In the genomic region with DNA sequence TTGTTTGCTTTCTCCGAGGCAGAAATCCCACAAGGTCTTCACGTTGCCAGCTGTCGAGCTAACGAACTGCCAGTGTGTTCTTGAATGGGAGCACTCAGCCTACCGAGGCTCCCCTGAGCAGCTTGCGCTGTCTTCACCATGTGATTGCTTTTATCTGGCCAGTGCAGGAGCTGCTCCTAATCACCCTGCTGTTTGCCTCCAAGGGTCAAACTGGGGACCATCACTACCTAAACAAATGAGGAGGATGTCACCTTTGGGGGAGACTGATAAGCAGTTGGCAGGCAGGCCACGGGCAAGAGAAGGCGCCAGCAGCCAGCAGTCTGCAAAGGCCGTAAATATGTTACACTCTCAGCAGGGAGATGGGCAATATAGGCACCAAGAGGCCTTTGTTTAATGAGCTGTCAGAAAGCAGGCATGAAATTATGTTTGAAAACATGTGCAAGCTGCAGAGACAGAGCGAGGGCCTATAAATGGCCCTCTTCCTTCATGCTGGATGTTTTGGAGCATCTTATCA, we compare ENCODE assay signal across 10 cellular contexts.
DNase-seq lines count a peak whose midpoint lies in the region; ATAC-seq and TF ChIP-seq lines count a peak whose summit lies in the region.
"Had no signal": no experiment of that assay in that cellular context is flagged by ENCODE, and none has a peak within 500 bp of the region (broad histone marks: within the 10 kb centered on the region; RNA-seq: fewer than 3 reads in every experiment).

No MANE protein-coding gene starts in this region.

- TF ChIP-seq POLR2A in uterus (IDR thresholded peaks at IDR 0.05): no peak

- DNase-seq in Right ventricle myocardium inferior (ENCODE audit: missing footprints): no peak
- no peak for DNase-seq in cardiac septum (ENCODE audit: low spot score)
- peak; percentile 11 for DNase-seq in NCI-H748 treated with DMSO at 0.1 percent for 48 hours (lab: John Stamatoyannopoulos, UW)
- peak; percentile 29 for DNase-seq in left ventricle myocardium superior
- peak; percentile 60 to 75 for DNase-seq in uterus
- DNase-seq in activated naive CD4-positive, alpha-beta T cell treated with anti-CD3 and anti-CD28 coated beads, Interleukin-2, amount 50 U/mL, for 72 hours (ENCODE audit: low spot score in 2 of 2): no peak
- DNase-seq in GM03348 (ENCODE audit: low spot score): no peak

- no peak overlapping the region for H3K27ac Mint-ChIP-seq in activated naive CD4-positive, alpha-beta T cell treated with anti-CD3 and anti-CD28 coated beads, Interleukin-2, amount 50 U/mL, for 72 hours

- no peaks in the 10 kb centered on the region for H3K9me3 Mint-ChIP-seq in activated naive CD4-positive, alpha-beta T cell treated with anti-CD3 and anti-CD28 coated beads, Interleukin-2, amount 50 U/mL, for 72 hours

- no peaks in the 10 kb centered on the region for H3K27me3 ChIP-seq in uterus
- H3K27me3 ChIP-seq: ascending aorta had no signal

- H3K4me1 ChIP-seq in uterus: peaks cover 0 to 3% of the 10 kb centered on the region in 2 donors

- H3K36me3 ChIP-seq in uterus: no peaks in the 10 kb centered on the region
- H3K36me3 ChIP-seq: ascending aorta had no signal

- no peak for TF ChIP-seq CTCF in uterus (IDR thresholded peaks at IDR 0.05)

- peak; percentile 72 for ATAC-seq in Right ventricle myocardium inferior
- ATAC-seq in left ventricle myocardium superior: peak; percentile 81
- no peak for ATAC-seq in activated naive CD4-positive, alpha-beta T cell treated with anti-CD3 and anti-CD28 coated beads, Interleukin-2, amount 50 U/mL, for 72 hours
- ATAC-seq in GM21367 (IDR thresholded peaks at IDR 0.05; ENCODE audit: unreplicated experiment): no peak

- peak overlapping the region; percentile 65 to 71 for H3K27ac ChIP-seq in uterus
- H3K27ac ChIP-seq: ascending aorta, HL-60 had no signal

- no peak overlapping the region for H3K4me3 ChIP-seq in uterus
- H3K4me3 ChIP-seq: ascending aorta had no signal

- H3K9me3 ChIP-seq in uterus: no peaks in the 10 kb centered on the region
- H3K9me3 ChIP-seq: ascending aorta had no signal

- H3K36me3 Mint-ChIP-seq in activated naive CD4-positive, alpha-beta T cell treated with anti-CD3 and anti-CD28 coated beads, Interleukin-2, amount 50 U/mL, for 72 hours: peaks cover 0 to 4% of the 10 kb centered on the region in 2 donors

- intact Hi-C loops in Right ventricle myocardium inferior (cut with DNase I): no loop called here
- intact Hi-C loops in cardiac septum (cut with DNase I): loop anchor here (5.0 kb wide), 1 partner anchor 357 kb away; no protein-coding TSS in a partner anchor
- intact Hi-C loops in left ventricle myocardium superior (cut with micrococcal nuclease): no loop called here
- intact Hi-C loops in uterus (cut with DNase I; ENCODE audit: low total_unique reads): no loop called here

Comparison
In these comparisons a context has a peak if more than half of its experiments do, and no peak if none do; other contexts are left out.
1. DNase-seq: peak in NCI-H748 treated with DMSO at 0.1 percent for 48 hours (single experiment), left ventricle myocardium superior (single experiment) and uterus (2 of 2); none in Right ventricle myocardium inferior (single experiment), cardiac septum (single experiment), activated naive CD4-positive, alpha-beta T cell treated with anti-CD3 and anti-CD28 coated beads, Interleukin-2, amount 50 U/mL, for 72 hours (0 of 2) and GM03348 (single experiment).
2. ATAC-seq: peak in Right ventricle myocardium inferior (single experiment) and left ventricle myocardium superior (single experiment); none in activated naive CD4-positive, alpha-beta T cell treated with anti-CD3 and anti-CD28 coated beads, Interleukin-2, amount 50 U/mL, for 72 hours (0 of 2) and GM21367 (single experiment).